ENCODE assay signal across 1 cellular context in the genomic region with DNA sequence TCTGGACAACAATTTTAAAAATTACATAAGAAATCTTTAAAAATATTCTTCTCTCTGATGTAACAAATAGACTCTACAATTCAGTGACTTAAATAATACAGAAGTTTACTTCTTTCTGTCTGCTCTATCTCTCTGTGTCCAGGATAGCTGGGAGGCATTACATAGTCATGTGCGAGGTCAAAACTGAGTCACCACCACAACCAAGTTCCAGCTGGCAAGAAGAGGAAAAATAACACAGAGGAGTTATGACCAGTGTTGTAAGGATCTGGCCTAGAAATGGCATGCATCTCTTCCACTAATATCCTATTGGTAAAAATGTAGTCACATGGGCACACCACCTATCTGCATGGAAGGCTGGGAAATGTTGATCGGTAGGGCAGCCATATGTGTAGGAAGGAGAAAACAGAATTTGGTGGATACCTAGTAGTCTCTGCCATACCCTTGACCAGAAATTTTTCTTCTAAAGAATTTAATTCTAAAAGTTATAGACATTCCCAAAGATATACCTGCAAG.
TF ChIP-seq lines count a peak whose summit lies in the region.

No MANE protein-coding gene starts in this region.

TF ChIP-seq in IMR-90, 13 proteins besides CTCF, POLR2A, EP300 and RAD21 (continued from another document):
- TF ChIP-seq, protein P1, sequence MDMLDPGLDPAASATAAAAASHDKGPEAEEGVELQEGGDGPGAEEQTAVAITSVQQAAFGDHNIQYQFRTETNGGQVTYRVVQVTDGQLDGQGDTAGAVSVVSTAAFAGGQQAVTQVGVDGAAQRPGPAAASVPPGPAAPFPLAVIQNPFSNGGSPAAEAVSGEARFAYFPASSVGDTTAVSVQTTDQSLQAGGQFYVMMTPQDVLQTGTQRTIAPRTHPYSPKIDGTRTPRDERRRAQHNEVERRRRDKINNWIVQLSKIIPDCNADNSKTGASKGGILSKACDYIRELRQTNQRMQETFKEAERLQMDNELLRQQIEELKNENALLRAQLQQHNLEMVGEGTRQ (IDR thresholded peaks at IDR 0.05; ENCODE audit: low read depth, low read length): peak; percentile 82
